Comparison of ENCODE assay signal across 8 cellular contexts in genomic region chr6:114096553-114097172, GRCh38.
DNase-seq lines count a peak whose midpoint lies in the region; ATAC-seq and TF ChIP-seq lines count a peak whose summit lies in the region.

No MANE protein-coding gene starts in this region.

- CTCF ChIA-PET in GM10248 (lab: Yijun Ruan, JAX): interaction anchor here (0.9 to 1.6 kb wide), 5 partner anchors 10 to 31 kb away, joined by 3 to 10 read pairs (median 4); no protein-coding TSS in a partner anchor
- CTCF ChIA-PET in Panc1 (lab: Charles Lee): no interaction called here

- ATAC-seq in HG03175 (IDR thresholded peaks at IDR 0.05; ENCODE audit: unreplicated experiment) (peak; percentile 67), Panc1 (no peak; the same call in 1 of the 2 replicates), GM19023 (IDR thresholded peaks at IDR 0.05; ENCODE audit: unreplicated experiment) (no peak)

- no peaks in the 10 kb centered on the region for H3K36me3 ChIP-seq in Panc1 (ENCODE audit: control insufficient read depth, insufficient read depth, low read length)

- in situ Hi-C loops in Panc1 (cut with HindIII; ENCODE audit: low pct_unique_long_range_greater_than_20kb, low sequenced_read_pairs): no loop called here

- POLR2A ChIA-PET in GM10248 (lab: Yijun Ruan, JAX): no interaction called here
- POLR2A ChIA-PET in Panc1 (lab: Charles Lee): no interaction called here

- no peak overlapping the region for H3K27ac ChIP-seq in Panc1 (ENCODE audit: low read length)

- peak; percentile 67 for TF ChIP-seq CTCF in AG09309 (IDR thresholded peaks at IDR 0.05; ENCODE audit: control insufficient read depth, insufficient read depth, low read depth, low read length, missing control alignments)
- peak; percentile 53 for TF ChIP-seq CTCF in GM10248 (IDR thresholded peaks at IDR 0.05; ENCODE audit: control extremely low read depth, extremely low read depth, low read depth, missing control alignments)
- peak; percentile 86; the same call in 1 of the 2 replicates for TF ChIP-seq CTCF in Panc1 (IDR thresholded peaks at IDR 0.05)
- peak; percentile 71 for TF ChIP-seq CTCF in epithelial cell of esophagus (IDR thresholded peaks at IDR 0.05; ENCODE audit: insufficient read depth, low read depth, low read length, missing control alignments)

- H3K4me3 ChIP-seq in AG09309 (ENCODE audit: control insufficient read depth, low read depth, low read length) (no peak overlapping the region), Panc1 (ENCODE audit: low read depth in 2 of 2, low read length in 2 of 2) (no peak overlapping the region), epithelial cell of esophagus (ENCODE audit: low read length) (no peak overlapping the region)

- no TSS peak for BruUV-seq in Panc1 (replicated peaks; lab: Mats Ljungman, UMichigan)

- no peaks in the 10 kb centered on the region for H3K9me3 ChIP-seq in Panc1 (ENCODE audit: control insufficient read depth, insufficient read depth, low read depth, low read length)

- intact Hi-C loops in Panc1 (cut with micrococcal nuclease; ENCODE audit: unreplicated experiment): loop anchor here (1.0 to 10.0 kb wide), 2 partner anchors 208 to 1798 kb away; no protein-coding TSS in a partner anchor

- H3K4me1 ChIP-seq in Panc1 (ENCODE audit: control insufficient read depth, insufficient read depth, low read length): no peaks in the 10 kb centered on the region

- DNase-seq in AG09309 (ENCODE audit: low read depth) (no peak), GM10248 (ENCODE audit: extremely low spot score) (peak; percentile 27), Panc1 (ENCODE audit: low read depth, low spot score) (no peak), epithelial cell of esophagus (ENCODE audit: low read depth) (peak; percentile 49), putamen (ENCODE audit: low spot score) (peak; percentile 40), GM19240 (ENCODE audit: insufficient read length, low spot score) (no peak)

- no peaks in the 10 kb centered on the region for H3K27me3 ChIP-seq in Panc1 (ENCODE audit: control insufficient read depth, insufficient read depth, low read length)

Comparison
In these comparisons a context has a peak if more than half of its experiments do, and no peak if none do; other contexts are left out.
1. DNase-seq: peak in GM10248 (single experiment), epithelial cell of esophagus (single experiment) and putamen (single experiment); none in AG09309 (single experiment), Panc1 (single experiment) and GM19240 (single experiment).
2. Peak in every context shown above with its lines, with median percentiles within 50 percentile points of each other: CTCF ChIP-seq.